Comparison of ENCODE assay signal across 8 cellular contexts in genomic region chr7:55572378-55573233, GRCh38. TPM values are rescaled to one million over a fixed set of nuclear protein-coding genes. Genes with fewer than 3 reads are reported as not detected.
DNase-seq lines count a peak whose midpoint lies in the region; ATAC-seq lines count a peak whose summit lies in the region.

TSS of gene VOPP1 (minus strand) at chr7:55572502. CDS start at chr7:55572324, 178 bp downstream.

- no peaks in the 10 kb centered on the region for H3K27me3 ChIP-seq in BLaER1 treated with 17β-estradiol and CSF1 and Interleukin-3, amounts not matched to agents 10 nM and 100 nM
- no peaks in the 10 kb centered on the region for H3K27me3 ChIP-seq in mesenchymal stem cell (ENCODE audit: control insufficient read depth in 1 of 2, insufficient read depth in 1 of 2, low read length in 2 of 2)

- H3K4ac ChIP-seq in mesenchymal stem cell (ENCODE audit: low read depth in 1 of 2, low read length in 2 of 2) = peak within 1 kb of the TSS; percentile 88 to 93

- peak within 1 kb of the TSS in 1 of 2 experiments; percentile 89 for H3K23ac ChIP-seq in mesenchymal stem cell (ENCODE audit: low read length in 2 of 2)

- peak within 1 kb of the TSS; percentile 18 to 87 for H3K14ac ChIP-seq in mesenchymal stem cell (ENCODE audit: low read length in 2 of 2)

- H3K4me1 ChIP-seq in BLaER1 treated with 17β-estradiol and CSF1 and Interleukin-3, amounts not matched to agents 10 nM and 100 nM = peaks cover 51 to 59% (median 56%) of the 10 kb centered on the region in 10 experiments
- peaks cover 20% of the 10 kb centered on the region for H3K4me1 ChIP-seq in mesenchymal stem cell (ENCODE audit: control insufficient read depth, insufficient read depth, low read depth, low read length)

- peaks cover 2% of the 10 kb centered on the region for H3K79me1 ChIP-seq in mesenchymal stem cell (replicated peaks; ENCODE audit: low read length, poor library complexity, severe bottlenecking)

- peak within 1 kb of the TSS; percentile 85 to 99 (median 93) for H3K4me2 ChIP-seq in BLaER1 treated with 17β-estradiol and CSF1 and Interleukin-3, amounts not matched to agents 10 nM and 100 nM
- peak within 1 kb of the TSS; percentile 99 for H3K4me2 ChIP-seq in mesenchymal stem cell (ENCODE audit: low read length, poor library complexity, severe bottlenecking)

- in situ Hi-C loops in endometrial microvascular endothelial cells (cut with HindIII; ENCODE audit: inconsistent ontology term, low pct_unique_long_range_greater_than_20kb, low sequenced_read_pairs) = loop anchor here (25.0 kb wide), 1 partner anchor 160 kb away; no protein-coding TSS in a partner anchor

- peak within 1 kb of the TSS; percentile 95 for H4K91ac ChIP-seq in mesenchymal stem cell (ENCODE audit: low read length)

- peaks cover 0 to 4% (median 0%) of the 10 kb centered on the region in 11 experiments; a peak in 4 of 22 replicates for H3K36me3 ChIP-seq in BLaER1 treated with 17β-estradiol and CSF1 and Interleukin-3, amounts not matched to agents 10 nM and 100 nM
- H3K36me3 ChIP-seq in mesenchymal stem cell (ENCODE audit: control insufficient read depth in 1 of 2, insufficient read depth in 2 of 2, low read depth in 1 of 2, low read length in 2 of 2) = no peaks in the 10 kb centered on the region

- H3K18ac ChIP-seq in mesenchymal stem cell (ENCODE audit: low read depth in 1 of 2, low read length in 2 of 2) = peak within 1 kb of the TSS; percentile 91 to 97

- peak within 1 kb of the TSS; percentile 85 to 98 (median 91) for H3K4me3 ChIP-seq in BLaER1 treated with 17β-estradiol and CSF1 and Interleukin-3, amounts not matched to agents 10 nM and 100 nM
- peak within 1 kb of the TSS; percentile 88 to 95 for H3K4me3 ChIP-seq in mesenchymal stem cell (ENCODE audit: insufficient read depth in 1 of 2, low read depth in 1 of 2, low read length in 2 of 2)

- H2AFZ ChIP-seq in mesenchymal stem cell (ENCODE audit: low read depth, low read length) = peak within 1 kb of the TSS; percentile 85

- peak within 1 kb of the TSS; percentile 57 to 91 for H2BK12ac ChIP-seq in mesenchymal stem cell (ENCODE audit: low read length in 2 of 2)

- peak within 1 kb of the TSS; percentile 91 to 96 (median 93) for H3K9ac ChIP-seq in BLaER1 treated with 17β-estradiol and CSF1 and Interleukin-3, amounts not matched to agents 10 nM and 100 nM
- H3K9ac ChIP-seq in mesenchymal stem cell (ENCODE audit: low read length) = peak within 1 kb of the TSS; percentile 94

- peaks cover 23 to 38% (median 34%) of the 10 kb centered on the region in 11 experiments; a peak in 20 of 22 replicates for H4K20me1 ChIP-seq in BLaER1 treated with 17β-estradiol and CSF1 and Interleukin-3, amounts not matched to agents 10 nM and 100 nM

- no peaks in the 10 kb centered on the region for H3K9me3 ChIP-seq in BLaER1 treated with 17β-estradiol and CSF1 and Interleukin-3, amounts not matched to agents 10 nM and 100 nM (replicated peaks in 1 of 11)
- H3K9me3 ChIP-seq in mesenchymal stem cell (ENCODE audit: control insufficient read depth, low read length) = no peaks in the 10 kb centered on the region

- H2BK120ac ChIP-seq in mesenchymal stem cell (ENCODE audit: low read depth, low read length) = peak within 1 kb of the TSS; percentile 95

- peak within 1 kb of the TSS; percentile 91 for H2BK5ac ChIP-seq in mesenchymal stem cell (ENCODE audit: low read depth, low read length, poor library complexity, severe bottlenecking)

- H2BK15ac ChIP-seq in mesenchymal stem cell (ENCODE audit: low read depth, poor library complexity, severe bottlenecking) = peak within 1 kb of the TSS; percentile 95

- H3K27ac ChIP-seq in BLaER1 treated with 17β-estradiol and CSF1 and Interleukin-3, amounts not matched to agents 10 nM and 100 nM = peak within 1 kb of the TSS; percentile 80 to 94 (median 93)
- H3K27ac ChIP-seq in mesenchymal stem cell (ENCODE audit: low read length, poor library complexity, severe bottlenecking) = peak within 1 kb of the TSS; percentile 89

- under 1% methylated on average over 42 of the region's 77 CpGs for WGBS in mesenchymal stem cell

- ATAC-seq in HG03432 (IDR thresholded peaks at IDR 0.05; ENCODE audit: unreplicated experiment) = peak; percentile 65

- H4K8ac ChIP-seq in mesenchymal stem cell (ENCODE audit: low read length) = peak within 1 kb of the TSS; percentile 99

- peak; percentile 64 for DNase-seq in GM19240 (ENCODE audit: insufficient read length, low spot score)
- DNase-seq in NCI-H82 (lab: John Stamatoyannopoulos, UW) = peak; percentile 82
- DNase-seq in activated CD8-positive, alpha-beta memory T cell treated with anti-CD3 and anti-CD28 coated beads, Interleukin-2, amount 50 U/mL, for 48 hours = peak; percentile 78
- peak; percentile 65 for DNase-seq in mesenchymal stem cell
- DNase-seq in stimulated activated CD8-positive, alpha-beta memory T cell treated with anti-CD3 and anti-CD28 coated beads, Interleukin-2, amount 100 ng/mL, for 48 hours (ENCODE audit: low read depth in 2 of 2) = peak; percentile 38 to 60

- peak within 1 kb of the TSS; percentile 47 for H2AK5ac ChIP-seq in mesenchymal stem cell (ENCODE audit: low read length, severe bottlenecking)

RNA-seq across cellular contexts. Expression of gene VOPP1, which starts in this region (rescaled TPM):
- 151 TPM for total RNA-seq in endometrial microvascular endothelial cells (ENCODE audit: inconsistent ontology term)
- 37.0 TPM for polyA plus RNA-seq in mesenchymal stem cell (2013, experiment 1 of 2)
- 37.8 TPM for polyA plus RNA-seq in mesenchymal stem cell (2013, experiment 2 of 2)

Comparison
In these comparisons a context has a peak if more than half of its experiments do, and no peak if none do; other contexts are left out.
1. Peak in every context shown above with its lines: DNase-seq, ATAC-seq, H3K4me3 ChIP-seq and H3K27ac ChIP-seq.